10 cellular contexts compared by ENCODE assay signal in the genomic region with DNA sequence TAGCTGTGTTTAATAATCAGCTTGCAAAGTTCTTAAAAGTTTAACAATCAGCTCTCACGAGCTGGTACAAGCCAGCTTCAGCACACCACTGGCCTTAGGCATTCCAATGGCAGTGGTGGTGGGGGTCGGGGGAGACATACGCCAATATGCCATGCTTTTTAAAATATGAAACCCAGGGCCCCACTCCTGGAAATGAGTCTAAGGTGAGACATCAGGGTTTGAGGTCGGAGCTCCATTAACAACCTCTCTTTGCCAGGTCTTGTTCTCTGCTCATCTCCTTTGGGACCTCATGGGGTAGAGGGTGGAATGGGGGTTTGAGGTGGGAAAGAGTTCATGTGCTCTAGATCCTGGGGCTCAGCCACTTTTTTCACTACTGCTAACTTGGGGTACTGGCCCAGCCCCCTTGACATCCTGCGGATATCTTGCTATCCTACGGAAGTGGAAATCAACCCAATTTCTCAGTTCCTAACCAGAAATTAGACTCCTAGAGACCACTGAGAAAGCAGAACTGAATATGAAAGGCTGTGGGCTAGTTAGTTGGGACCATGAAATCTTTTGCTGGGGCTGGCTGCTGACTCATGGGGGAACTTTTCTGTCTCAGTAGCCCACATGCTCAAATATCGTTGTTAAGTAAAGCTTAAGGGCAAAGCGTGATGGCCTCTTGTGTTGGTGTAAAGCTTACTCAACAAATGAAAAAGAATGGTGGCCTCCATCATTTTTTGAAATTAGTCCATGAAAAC.
DNase-seq lines count a peak whose midpoint lies in the region; ATAC-seq, FAIRE-seq and TF ChIP-seq lines count a peak whose summit lies in the region.
"Had no signal": no experiment of that assay in that cellular context is flagged by ENCODE, and none has a peak within 500 bp of the region (broad histone marks: within the 10 kb centered on the region; RNA-seq: fewer than 3 reads in every experiment).

No MANE protein-coding gene starts in this region.

- peak overlapping the region; percentile 86 for H3K27ac Mint-ChIP-seq in Calu3 (ENCODE audit: unreplicated experiment)
- H3K27ac Mint-ChIP-seq in activated naive CD8-positive, alpha-beta T cell treated with anti-CD3 and anti-CD28 coated beads, Interleukin-2, amount 10 ng/mL, durations not matched to agents 7 days and 5 days: no peak overlapping the region
- H3K27ac Mint-ChIP-seq: activated naive CD4-positive, alpha-beta T cell treated with anti-CD3 and anti-CD28 coated beads, Interleukin-2, amount 50 U/mL, for 24 hours had no signal

- DNase-seq in Calu3 (no peak), GM20000 (ENCODE audit: low spot score) (peak; percentile 75), RKO (ENCODE audit: low spot score) (no peak), urothelium cell line (ENCODE audit: low spot score) (no peak), 8988T (no peak), NCI-H1436 (lab: John Stamatoyannopoulos, UW) (no peak)
- peak; percentile 39 for DNase-seq in activated naive CD8-positive, alpha-beta T cell treated with anti-CD3 and anti-CD28 coated beads, Interleukin-2, amount 10 ng/mL, durations not matched to agents 7 days and 5 days

- intact Hi-C loops in Calu3 (cut with micrococcal nuclease; ENCODE audit: unreplicated experiment): loop anchor here (5.0 kb wide), 2 partner anchors 81 to 231 kb away; no protein-coding TSS in a partner anchor

- ATAC-seq in HG03469 (IDR thresholded peaks at IDR 0.05; ENCODE audit: unreplicated experiment): peak; percentile 69
- ATAC-seq in activated naive CD8-positive, alpha-beta T cell treated with anti-CD3 and anti-CD28 coated beads, Interleukin-2, amount 10 ng/mL, durations not matched to agents 7 days and 5 days (ENCODE audit: low read depth): peak; percentile 90

- no peak overlapping the region for H3K4me3 Mint-ChIP-seq in Calu3 (ENCODE audit: low read depth, unreplicated experiment)
- H3K4me3 Mint-ChIP-seq in activated naive CD8-positive, alpha-beta T cell treated with anti-CD3 and anti-CD28 coated beads, Interleukin-2, amount 10 ng/mL, durations not matched to agents 7 days and 5 days: peak overlapping the region; percentile 19
- H3K4me3 Mint-ChIP-seq: activated naive CD4-positive, alpha-beta T cell treated with anti-CD3 and anti-CD28 coated beads, Interleukin-2, amount 50 U/mL, for 24 hours had no signal

- H3K36me3 Mint-ChIP-seq in Calu3 (ENCODE audit: insufficient read depth, unreplicated experiment): peaks cover 22% of the 10 kb centered on the region
- H3K36me3 Mint-ChIP-seq in activated naive CD8-positive, alpha-beta T cell treated with anti-CD3 and anti-CD28 coated beads, Interleukin-2, amount 10 ng/mL, durations not matched to agents 7 days and 5 days: peaks cover 5% of the 10 kb centered on the region
- H3K36me3 Mint-ChIP-seq: activated naive CD4-positive, alpha-beta T cell treated with anti-CD3 and anti-CD28 coated beads, Interleukin-2, amount 50 U/mL, for 24 hours; naive thymus-derived CD8-positive, alpha-beta T cell had no signal

- no peak for TF ChIP-seq CTCF in Calu3 (IDR thresholded peaks at IDR 0.05; ENCODE audit: unreplicated experiment)
- no peak for TF ChIP-seq CTCF in GM20000 (IDR thresholded peaks at IDR 0.05; ENCODE audit: extremely low read depth, missing control alignments)

- POLR2A ChIA-PET in activated naive CD8-positive, alpha-beta T cell treated with anti-CD3 and anti-CD28 coated beads, Interleukin-2, amount 10 ng/mL, durations not matched to agents 7 days and 5 days (lab: Charles Lee): interaction anchor here (1.2 to 1.6 kb wide), 2 partner anchors 39 to 160 kb away, joined by 3 to 4 read pairs; no protein-coding TSS in a partner anchor

- no peaks in the 10 kb centered on the region for H3K27me3 Mint-ChIP-seq in Calu3 (ENCODE audit: unreplicated experiment)
- peaks cover 7% of the 10 kb centered on the region for H3K27me3 Mint-ChIP-seq in activated naive CD8-positive, alpha-beta T cell treated with anti-CD3 and anti-CD28 coated beads, Interleukin-2, amount 10 ng/mL, durations not matched to agents 7 days and 5 days
- H3K27me3 Mint-ChIP-seq: activated naive CD4-positive, alpha-beta T cell treated with anti-CD3 and anti-CD28 coated beads, Interleukin-2, amount 50 U/mL, for 24 hours; naive thymus-derived CD8-positive, alpha-beta T cell had no signal

- CTCF ChIA-PET in Calu3 (lab: Charles Lee): interaction anchor here (1.5 to 2.0 kb wide), 3 partner anchors 136 to 160 kb away, joined by 4 to 7 read pairs (median 7); no protein-coding TSS in a partner anchor

- peaks cover 73% of the 10 kb centered on the region for H3K4me1 Mint-ChIP-seq in Calu3 (ENCODE audit: low read depth, unreplicated experiment)
- peaks cover 38% of the 10 kb centered on the region for H3K4me1 Mint-ChIP-seq in activated naive CD8-positive, alpha-beta T cell treated with anti-CD3 and anti-CD28 coated beads, Interleukin-2, amount 10 ng/mL, durations not matched to agents 7 days and 5 days

- no peak for FAIRE-seq in urothelium cell line (lab: Jason Lieb, UNC)

- H3K9me3 Mint-ChIP-seq in Calu3 (ENCODE audit: low read depth, unreplicated experiment): no peaks in the 10 kb centered on the region
- peaks cover 1% of the 10 kb centered on the region for H3K9me3 Mint-ChIP-seq in activated naive CD8-positive, alpha-beta T cell treated with anti-CD3 and anti-CD28 coated beads, Interleukin-2, amount 10 ng/mL, durations not matched to agents 7 days and 5 days
- H3K9me3 Mint-ChIP-seq: activated naive CD4-positive, alpha-beta T cell treated with anti-CD3 and anti-CD28 coated beads, Interleukin-2, amount 50 U/mL, for 24 hours; naive thymus-derived CD8-positive, alpha-beta T cell had no signal

- no TSS peak for BruUV-seq in Calu3 (replicated peaks; lab: Mats Ljungman, UMichigan)

Comparison
In these comparisons a context has a peak if more than half of its experiments do, and no peak if none do; other contexts are left out.
1. DNase-seq: peak in GM20000 (single experiment) and activated naive CD8-positive, alpha-beta T cell treated with anti-CD3 and anti-CD28 coated beads, Interleukin-2, amount 10 ng/mL, durations not matched to agents 7 days and 5 days (single experiment); none in Calu3 (single experiment), RKO (single experiment), urothelium cell line (single experiment), 8988T (single experiment) and NCI-H1436 (single experiment).